ENCODE assay signal across 8 cellular contexts in genomic region chr16:67833418-67834241, GRCh38. TPM values are rescaled to one million over a fixed set of nuclear protein-coding genes. Genes with fewer than 3 reads are reported as not detected.
A peak's percentile ranks its signal among the peaks of the same experiment; 100 is the strongest.
DNase-seq lines count a peak whose midpoint lies in the region; ATAC-seq and TF ChIP-seq lines count a peak whose summit lies in the region.

No MANE protein-coding gene starts in this region.

- H3K36me3 ChIP-seq in OCI-LY1 (ENCODE audit: insufficient read depth, low read length) (peaks cover 34% of the 10 kb centered on the region; the same call in 1 of the 2 replicates), mucosa of stomach (ENCODE audit: control insufficient read depth, insufficient read depth, low read length) (peaks cover 12% of the 10 kb centered on the region)

- 0 out of 2 replicates have a peak, but pooled peaks cover 3% of the 10 kb centered on the region for H3K79me2 ChIP-seq in OCI-LY1 (ENCODE audit: insufficient read depth, low read length)

- H3K9ac ChIP-seq in OCI-LY1 (ENCODE audit: low read length) (peak overlapping the region; percentile 80), mucosa of stomach (ENCODE audit: low read length) (peak overlapping the region; percentile 77)

- peak overlapping the region; percentile 78 for H3K4me3 ChIP-seq in OCI-LY1 (ENCODE audit: low read depth, low read length, poor library complexity, severe bottlenecking)
- peak overlapping the region; percentile 84 for H3K4me3 ChIP-seq in epithelial cell of proximal tubule (ENCODE audit: low read depth, low read length)
- peak overlapping the region; percentile 74 for H3K4me3 ChIP-seq in mucosa of stomach (ENCODE audit: low read length)

- H3K27me3 ChIP-seq in OCI-LY1 (ENCODE audit: insufficient read depth, low read length) = no peaks in the 10 kb centered on the region
- H3K27me3 ChIP-seq in mucosa of stomach (ENCODE audit: control insufficient read depth, insufficient read depth, low read length) = no peaks in the 10 kb centered on the region

- no peaks in the 10 kb centered on the region for H3K9me2 ChIP-seq in OCI-LY1 (ENCODE audit: low read depth, low read length)

- no peaks in the 10 kb centered on the region for H3F3A ChIP-seq in OCI-LY1 (ENCODE audit: insufficient read depth, low read length)

- no peaks in the 10 kb centered on the region for H3K9me3 ChIP-seq in OCI-LY1 (ENCODE audit: low read length)
- H3K9me3 ChIP-seq in mucosa of stomach (ENCODE audit: control insufficient read depth, low read length) = no peaks in the 10 kb centered on the region

- ATAC-seq in GM21528 (IDR thresholded peaks at IDR 0.05; ENCODE audit: low FRiP score, unreplicated experiment) = peak; percentile 89

- no peak overlapping the region for H3K27ac ChIP-seq in OCI-LY1 (ENCODE audit: low read depth, low read length, poor library complexity, severe bottlenecking)

- TF ChIP-seq CTCF in OCI-LY1 (IDR thresholded peaks at IDR 0.05; ENCODE audit: low read length) (no peak), epithelial cell of proximal tubule (conservative IDR thresholded peaks at IDR 0.05; ENCODE audit: low read depth, low read length) (no peak)

- H2AFZ ChIP-seq in OCI-LY1 (ENCODE audit: low read length) = no peak overlapping the region

- H3K4me2 ChIP-seq in OCI-LY1 (ENCODE audit: low read length) = peak overlapping the region; percentile 100

- H3K4me1 ChIP-seq in OCI-LY1 (ENCODE audit: insufficient read depth, low read length, severe bottlenecking) = peaks cover 18% of the 10 kb centered on the region
- peaks cover 13% of the 10 kb centered on the region for H3K4me1 ChIP-seq in mucosa of stomach (ENCODE audit: control insufficient read depth, insufficient read depth, low read length)

- no peaks in the 10 kb centered on the region for H4K20me1 ChIP-seq in OCI-LY1 (ENCODE audit: insufficient read depth, low read length)

- DNase-seq in DMS114 treated with DMSO at 0.1 percent for 48 hours (lab: John Stamatoyannopoulos, UW; ENCODE audit: unreplicated experiment) = peak; percentile 87
- peak; percentile 97 for DNase-seq in HuH-7.5 (ENCODE audit: low spot score)
- DNase-seq in activated T-cell treated with anti-CD3 and anti-CD28 coated beads for 4 hours = peak; percentile 89
- DNase-seq in epithelial cell of proximal tubule (ENCODE audit: low read depth) = no peak
- DNase-seq in stimulated activated CD8-positive, alpha-beta memory T cell treated with anti-CD3 and anti-CD28 coated beads, Interleukin-4, amount 100 ng/mL, for 48 hours = peak; percentile 97

RNA-seq across cellular contexts. Expression of gene THAP11, which starts 8.5 kb away (rescaled TPM):
- 33.7 and 45.7 TPM in 2 replicates for total RNA-seq in epithelial cell of proximal tubule

RNA-seq across cellular contexts. Expression of gene NUTF2, which starts 13.1 kb away (rescaled TPM):
- total RNA-seq in epithelial cell of proximal tubule = 219 and 549 TPM in 2 replicates

RNA-seq across cellular contexts. Expression of gene CENPT, which starts 13.9 kb away (rescaled TPM):
- 36.3 and 40.4 TPM in 2 replicates for total RNA-seq in epithelial cell of proximal tubule

RNA-seq across cellular contexts. Expression of gene TSNAXIP1, which starts 26.9 kb away (rescaled TPM):
- total RNA-seq in epithelial cell of proximal tubule = 0.07 and 0.52 TPM in 2 replicates

RNA-seq across cellular contexts. Expression of gene RANBP10, which starts 27.3 kb away (rescaled TPM):
- total RNA-seq in epithelial cell of proximal tubule = 4.0 and 5.3 TPM in 2 replicates
